In genomic region chr15:77419836-77420609, GRCh38 we compare ENCODE assay signal across 8 cellular contexts. TPM values are rescaled to one million over a fixed set of nuclear protein-coding genes. Genes with fewer than 3 reads are reported as not detected.
DNase-seq lines count a peak whose midpoint lies in the region; ATAC-seq, FAIRE-seq and TF ChIP-seq lines count a peak whose summit lies in the region.

Gene PEAK1, minus strand, starts transcription at chr15:77420104. Its CDS starts 238,178 bp downstream, at chr15:77181926.

- FAIRE-seq in endothelial cell of umbilical vein (lab: Jason Lieb, UNC) = peak; percentile 94

- H2BK20ac ChIP-seq in IMR-90 (ENCODE audit: low read depth, low read length) = peak within 1 kb of the TSS; percentile 92

- H3K4me1 ChIP-seq in IMR-90 (ENCODE audit: control insufficient read depth, insufficient read depth, low read length) = peaks cover 12% of the 10 kb centered on the region
- H3K4me1 ChIP-seq in OCI-LY7 (ENCODE audit: insufficient read depth, low read length, poor library complexity, severe bottlenecking) = peaks cover 22% of the 10 kb centered on the region
- peaks cover 43% of the 10 kb centered on the region for H3K4me1 ChIP-seq in endothelial cell of umbilical vein (ENCODE audit: control insufficient read depth, extremely low read depth, insufficient read depth, low read length)

- H2BK5ac ChIP-seq in IMR-90 (ENCODE audit: low read depth, low read length, poor library complexity, severe bottlenecking) = peak within 1 kb of the TSS; percentile 96

- H3K36me3 ChIP-seq in IMR-90 (ENCODE audit: control insufficient read depth, insufficient read depth, low read length) (no peaks in the 10 kb centered on the region), OCI-LY7 (ENCODE audit: insufficient read depth, low read length) (0 out of 2 replicates have a peak, but pooled peaks cover under 1% of the 10 kb centered on the region), endothelial cell of umbilical vein (ENCODE audit: control insufficient read depth in 2 of 2, extremely low read depth in 1 of 2, insufficient read depth in 2 of 2, low read length in 2 of 2) (no peaks in the 10 kb centered on the region)

- H3K9me2 ChIP-seq in OCI-LY7 (ENCODE audit: insufficient read depth, low read length) = no peaks in the 10 kb centered on the region

- H3K14ac ChIP-seq in IMR-90 (replicated peaks; ENCODE audit: low read depth, low read length) = peak within 1 kb of the TSS; percentile 99

- BruUV-seq in IMR-90 (replicated peaks; lab: Mats Ljungman, UMichigan) (no TSS peak), OCI-LY7 (replicated peaks; lab: Mats Ljungman, UMichigan) (no TSS peak), endothelial cell of umbilical vein (replicated peaks; lab: Mats Ljungman, UMichigan) (no TSS peak)

- in situ Hi-C loops in IMR-90 (cut with MboI; ENCODE audit: low sequenced_read_pairs) = no loop called here

- H3K27ac ChIP-seq in IMR-90 (ENCODE audit: insufficient read depth, low read length) = peak within 1 kb of the TSS; percentile 99
- peak within 1 kb of the TSS; percentile 80 for H3K27ac ChIP-seq in OCI-LY7 (ENCODE audit: low read depth, low read length, poor library complexity, severe bottlenecking)
- peak within 1 kb of the TSS; percentile 95 for H3K27ac ChIP-seq in endothelial cell of umbilical vein (ENCODE audit: insufficient read depth, low read depth, low read length)

- 0% methylated on average over 43 of the region's 92 CpGs; no CpG with 5 or more reads in 1 of the 2 experiments for WGBS in IMR-90 (ENCODE audit: extremely low coverage in 2 of 2, insufficient read length in 1 of 2), 2 experiments

- H3K4ac ChIP-seq in IMR-90 (ENCODE audit: low read depth, low read length) = peak within 1 kb of the TSS; percentile 98

- H2AFZ ChIP-seq in IMR-90 (replicated peaks; ENCODE audit: low read length, poor library complexity) (peak within 1 kb of the TSS; percentile 99), OCI-LY7 (ENCODE audit: low read length) (peak within 1 kb of the TSS; percentile 79), endothelial cell of umbilical vein (ENCODE audit: low read depth, low read length) (peak within 1 kb of the TSS; percentile 78)

- H2BK15ac ChIP-seq in IMR-90 (ENCODE audit: low read depth, low read length) = peak within 1 kb of the TSS; percentile 89

- peak within 1 kb of the TSS; percentile 87 to 98 for H4K8ac ChIP-seq in IMR-90 (ENCODE audit: low read depth in 2 of 2, low read length in 2 of 2)

- TF ChIP-seq CTCF in IMR-90 (conservative IDR thresholded peaks at IDR 0.05; ENCODE audit: low read depth, low read length) (no peak), OCI-LY7 (conservative IDR thresholded peaks at IDR 0.05; ENCODE audit: low read length) (no peak), endothelial cell of umbilical vein (IDR thresholded peaks at IDR 0.05; ENCODE audit: extremely low read depth in 1 of 2, insufficient read depth in 1 of 2, low read depth in 1 of 2, low read length in 2 of 2) (no peak)

- peaks cover 36% of the 10 kb centered on the region for H4K20me1 ChIP-seq in IMR-90 (ENCODE audit: insufficient read depth, low read length)
- peaks cover 28% of the 10 kb centered on the region for H4K20me1 ChIP-seq in OCI-LY7 (ENCODE audit: insufficient read depth, low read length)
- H4K20me1 ChIP-seq in endothelial cell of umbilical vein (replicated peaks; ENCODE audit: control insufficient read depth, extremely low read depth, insufficient read depth, low read length) = peaks cover 13% of the 10 kb centered on the region

- peak; percentile 91 for TF ChIP-seq POLR2A in IMR-90 (IDR thresholded peaks at IDR 0.05; ENCODE audit: low read depth, low read length)
- TF ChIP-seq POLR2A in endothelial cell of umbilical vein (IDR thresholded peaks at IDR 0.05; ENCODE audit: low read depth, low read length) = peak; percentile 84

- H2AK5ac ChIP-seq in IMR-90 (ENCODE audit: low read depth, low read length) = peak within 1 kb of the TSS; percentile 93

- ATAC-seq in GM21528 (IDR thresholded peaks at IDR 0.05; ENCODE audit: low FRiP score, unreplicated experiment) (peak; percentile 88), IMR-90 (ENCODE audit: low read depth) (peak; percentile 95)

- H4K91ac ChIP-seq in IMR-90 (ENCODE audit: insufficient read depth, low read depth, low read length) = peak within 1 kb of the TSS; percentile 95

- H3K27me3 ChIP-seq in IMR-90 (ENCODE audit: control insufficient read depth, insufficient read depth, low read length) (no peaks in the 10 kb centered on the region), endothelial cell of umbilical vein (ENCODE audit: control insufficient read depth in 2 of 2, insufficient read depth in 2 of 2, low read length in 2 of 2) (no peaks in the 10 kb centered on the region)

- intact Hi-C loops in IMR-90 (cut with micrococcal nuclease) = loop anchor here (2.0 kb wide), 5 partner anchors 37 to 301 kb away; no protein-coding TSS in a partner anchor
- intact Hi-C loops in OCI-LY7 (cut with micrococcal nuclease; ENCODE audit: unreplicated experiment) = loop anchor here (2.0 to 5.0 kb wide), 3 partner anchors 77 to 233 kb away; no protein-coding TSS in a partner anchor
- intact Hi-C loops in endothelial cell of umbilical vein (cut with micrococcal nuclease) = loop anchor here (1.0 to 5.0 kb wide), 8 partner anchors 37 to 349 kb away; partner anchors contain the start of gene TSPAN3

- H3K4me3 ChIP-seq in IMR-90 (ENCODE audit: insufficient read depth, low read depth, low read length) (peak within 1 kb of the TSS; percentile 94), OCI-LY7 (ENCODE audit: low read depth, low read length, poor library complexity, severe bottlenecking) (peak within 1 kb of the TSS; percentile 88), endothelial cell of umbilical vein (replicated peaks in 1 of 3; ENCODE audit: insufficient read depth in 1 of 3, low read depth in 1 of 3, low read length in 3 of 3) (peak within 1 kb of the TSS; percentile 79 to 99 (median 95))

- peaks cover 21 to 56% of the 10 kb centered on the region in 2 experiments for H3K79me1 ChIP-seq in IMR-90 (ENCODE audit: low read depth in 1 of 2, low read length in 2 of 2)

- H3K56ac ChIP-seq in IMR-90 (ENCODE audit: extremely low read depth, insufficient read depth, low read length) = peak within 1 kb of the TSS; percentile 97

- H2BK120ac ChIP-seq in IMR-90 (ENCODE audit: low read depth, low read length) = peak within 1 kb of the TSS; percentile 93

- H3K9me3 ChIP-seq in IMR-90 (ENCODE audit: control insufficient read depth, insufficient read depth, low read length) = no peaks in the 10 kb centered on the region
- no peaks in the 10 kb centered on the region for H3K9me3 ChIP-seq in OCI-LY7 (ENCODE audit: low read length)
- no peaks in the 10 kb centered on the region for H3K9me3 ChIP-seq in endothelial cell of umbilical vein (replicated peaks; ENCODE audit: control insufficient read depth, insufficient read depth, low read length)

- peak within 1 kb of the TSS; percentile 91 for H3K18ac ChIP-seq in IMR-90 (ENCODE audit: low read depth, low read length)

- H3K23ac ChIP-seq in IMR-90 (ENCODE audit: low read depth, low read length) = peak within 1 kb of the TSS; percentile 95

- H3K9ac ChIP-seq in IMR-90 (ENCODE audit: low read depth, low read length) = peak within 1 kb of the TSS; percentile 98
- H3K9ac ChIP-seq in endothelial cell of umbilical vein (replicated peaks; ENCODE audit: extremely low read depth, insufficient read depth, low read length) = peak within 1 kb of the TSS; percentile 99

- peak; percentile 1; the same call in 1 of the 2 replicates for TF ChIP-seq RAD21 in IMR-90 (IDR thresholded peaks at IDR 0.05; ENCODE audit: low read length)

- H3K79me2 ChIP-seq in OCI-LY7 (ENCODE audit: insufficient read depth, low read depth, low read length) (peaks cover 47% of the 10 kb centered on the region), endothelial cell of umbilical vein (ENCODE audit: control insufficient read depth, insufficient read depth, low read length) (peaks cover 76% of the 10 kb centered on the region)

- H3K4me2 ChIP-seq in IMR-90 (ENCODE audit: low read depth, low read length) = peak within 1 kb of the TSS; percentile 97
- peak within 1 kb of the TSS; percentile 89 for H3K4me2 ChIP-seq in OCI-LY7 (ENCODE audit: low read length)
- H3K4me2 ChIP-seq in endothelial cell of umbilical vein (ENCODE audit: insufficient read depth, low read length) = peak within 1 kb of the TSS; percentile 98

- peak within 1 kb of the TSS; percentile 97 for H2AK9ac ChIP-seq in IMR-90 (replicated peaks; ENCODE audit: low read depth, low read length, poor library complexity)

- H3K9me1 ChIP-seq in IMR-90 (ENCODE audit: insufficient read depth, low read length) (peaks cover 11% of the 10 kb centered on the region), endothelial cell of umbilical vein (replicated peaks; ENCODE audit: control insufficient read depth, extremely low read depth, insufficient read depth, low read length) (no peaks in the 10 kb centered on the region)

- dilution Hi-C loops in IMR-90 (cut with HindIII; ENCODE audit: low sequenced_read_pairs, unreplicated experiment) (no loop called here), endothelial cell of umbilical vein (cut with MboI; ENCODE audit: extremely low pct_ligation_motif_present, low sequenced_read_pairs) (no loop called here)

- POLR2A ChIA-PET in IMR-90 (lab: Charles Lee; ENCODE audit: unreplicated experiment) = no interaction called here
- POLR2A ChIA-PET in OCI-LY7 (lab: Charles Lee) = interaction anchor here (0.6 to 1.1 kb wide), 2 partner anchors 10 to 518 kb away, joined by 3 to 4 read pairs; no protein-coding TSS in a partner anchor
- POLR2A ChIA-PET in endothelial cell of umbilical vein (lab: Charles Lee) = no interaction called here

- DNase-seq in DMS 273 treated with DMSO at 0.1 percent for 48 hours (lab: John Stamatoyannopoulos, UW) = peak; percentile 83
- peak; percentile 98 for DNase-seq in IMR-90
- DNase-seq in OCI-LY7 (ENCODE audit: low spot score) = peak; percentile 98
- DNase-seq in activated T-cell treated with anti-CD3 and anti-CD28 coated beads for 1 hour (ENCODE audit: low read depth) = peak; percentile 99
- peak; percentile 98 for DNase-seq in endothelial cell of umbilical vein (ENCODE audit: low read depth, low spot score)
- peak; percentile 93 for DNase-seq in middle frontal gyrus (ENCODE audit: extremely low spot score, low spot score)
- DNase-seq in stimulated activated CD8-positive, alpha-beta memory T cell treated with anti-CD3 and anti-CD28 coated beads, Interleukin-2, amount 100 ng/mL, for 1 hour (ENCODE audit: low read depth in 2 of 2) = peak; percentile 98 to 99

- CTCF ChIA-PET in IMR-90 (lab: Yijun Ruan, JAX) (interaction anchor here (0.5 to 1.7 kb wide), 2 partner anchors 9 to 301 kb away, joined by 3 to 5 read pairs; no protein-coding TSS in a partner anchor), OCI-LY7 (lab: Charles Lee; ENCODE audit: unreplicated experiment) (no interaction called here), endothelial cell of umbilical vein (lab: Charles Lee) (interaction anchor here (1.6 to 4.7 kb wide), 8 partner anchors 38 to 301 kb away, joined by 5 to 39 read pairs (median 14); no protein-coding TSS in a partner anchor)

- H4K5ac ChIP-seq in IMR-90 (ENCODE audit: low read depth, low read length) = peak within 1 kb of the TSS; percentile 98

RNA-seq across cellular contexts. Expression of gene PEAK1, which starts in this region (rescaled TPM):
- 43.9 and 49.2 TPM in 2 replicates for total RNA-seq in IMR-90 (2012; rRNA removed)
- polyA plus RNA-seq in IMR-90 (2012; rRNA removed) = 21.5 TPM in 2 replicates
- 9.7 and 11.4 TPM in 2 replicates for polyA plus RNA-seq in IMR-90 (2012; cell fraction: cytosol; rRNA removed)
- polyA plus RNA-seq in IMR-90 (2012; cell fraction: nucleus; rRNA removed; ENCODE audit: low replicate concordance) = 15.4 and 44.4 TPM in 2 replicates
- 6.0 and 8.9 TPM in 2 replicates for total RNA-seq in OCI-LY7 (2014; rRNA removed; shearing (Covaris generic))
- total RNA-seq in OCI-LY7 (2022) = 10.8 and 12.6 TPM in 2 replicates
- 79.2 and 91.9 TPM in 2 replicates for total RNA-seq in endothelial cell of umbilical vein
- polyA plus RNA-seq in endothelial cell of umbilical vein = 15.2 and 17.9 TPM in 2 replicates
- polyA plus RNA-seq in endothelial cell of umbilical vein (2011; cell fraction: cytosol; rRNA removed) = 17.1 and 18.5 TPM in 2 replicates
- 52.8 and 64.6 TPM in 2 replicates for polyA plus RNA-seq in endothelial cell of umbilical vein (2011; cell fraction: nucleus; rRNA removed)
- polyA plus RNA-seq in endothelial cell of umbilical vein (2012) = 33.1 and 43.9 TPM in 2 replicates
- 58.8 and 69.2 TPM in 2 replicates for polyA minus RNA-seq in endothelial cell of umbilical vein
- 14.1 TPM for polyA minus RNA-seq in endothelial cell of umbilical vein (2011; cell fraction: cytosol; rRNA and poly(A)+ RNA removed)
- 84.7 and 117 TPM in 2 replicates for polyA minus RNA-seq in endothelial cell of umbilical vein (2011; cell fraction: nucleus; rRNA and poly(A)+ RNA removed)

Comparison
In these comparisons a context has a peak if more than half of its experiments do, and no peak if none do; other contexts are left out.
1. Peak in every context shown above with its lines: DNase-seq, ATAC-seq, H3K4me3 ChIP-seq and H3K27ac ChIP-seq.